Comparison of ENCODE assay signal across 23 cellular contexts in genomic region chr1:65440915-65441314, GRCh38.
"Had no signal": no experiment of that assay in that cellular context is flagged by ENCODE, and none has a peak within 500 bp of the region (broad histone marks: within the 10 kb centered on the region; RNA-seq: fewer than 3 reads in every experiment).

No MANE protein-coding gene starts in this region.

- H3K9me3 ChIP-seq: adrenal gland, right atrium auricular region, tibial artery had no signal

- H3K4me1 Mint-ChIP-seq: activated CD4-positive, alpha-beta T cell treated with anti-CD3 and anti-CD28 coated beads for 36 hours; stimulated activated naive B cell treated with anti-CD40 and anti-IgM and Interleukin-4, amounts not matched to agents 10 μg/mL and 1 μg/mL and 100 μg/mL, for 72 hours had no signal

- H3K9me3 Mint-ChIP-seq: activated CD4-positive, alpha-beta memory T cell treated with anti-CD3 and anti-CD28 coated beads for 36 hours; activated T-cell treated with anti-CD3 and anti-CD28 coated beads, Interleukin-2, amount 50 U/mL, for 4 hours; dendritic cell treated with granulocyte-macrophage colony-stimulating factor and Interleukin-4, amounts not matched to agents 40 ng/mL and 50 ng/mL, for 4 days; effector memory CD8-positive, alpha-beta T cell; stimulated activated naive B cell treated with anti-CD40 and anti-IgM and Interleukin-4, amounts not matched to agents 10 μg/mL and 1 μg/mL and 100 μg/mL, for 72 hours had no signal

- H3K27ac Mint-ChIP-seq: activated CD4-positive, alpha-beta memory T cell treated with anti-CD3 and anti-CD28 coated beads for 36 hours; activated CD4-positive, alpha-beta T cell treated with anti-CD3 and anti-CD28 coated beads for 36 hours; dendritic cell treated with granulocyte-macrophage colony-stimulating factor and Interleukin-4, amounts not matched to agents 40 ng/mL and 50 ng/mL, for 4 days; nephron; progenitor cell of endocrine pancreas; stimulated activated naive B cell treated with anti-CD40 and anti-IgM and Interleukin-4, amounts not matched to agents 10 μg/mL and 1 μg/mL and 100 μg/mL, for 72 hours had no signal

- H3K4me1 ChIP-seq: right atrium auricular region had no signal

- H3K36me3 Mint-ChIP-seq: activated CD4-positive, alpha-beta memory T cell treated with anti-CD3 and anti-CD28 coated beads for 36 hours had no signal

- DNase-seq: activated CD4-positive, alpha-beta memory T cell treated with anti-CD3 and anti-CD28 coated beads for 36 hours; activated CD4-positive, alpha-beta T cell treated with anti-CD3 and anti-CD28 coated beads for 36 hours; activated effector memory CD4-positive, alpha-beta T cell treated with Interleukin-2 at 50 U/mL for 16 hours; activated naive CD4-positive, alpha-beta T cell treated with anti-CD3 and anti-CD28 coated beads, Interleukin-2, amount 50 U/mL, for 16 hours; activated T-cell treated with anti-CD3 and anti-CD28 coated beads, Interleukin-2, amount 50 U/mL, for 4 hours; adrenal gland; brain microvascular endothelial cell; cerebellar nuclear complex; effector memory CD8-positive, alpha-beta T cell; hypothalamus; left ventricle myocardium superior; mesendoderm; occipital lobe; stimulated activated CD4-positive, alpha-beta T cell treated with anti-CD3 and anti-CD28 coated beads, Interleukin-15, amount 100 ng/mL, for 24 hours; stimulated activated CD4-positive, alpha-beta T cell treated with anti-CD3 and anti-CD28 coated beads, Interleukin-4, amount 100 ng/mL, for 1 hour; stimulated activated naive B cell treated with anti-CD40 and anti-IgM and Interleukin-4, amounts not matched to agents 10 μg/mL and 1 μg/mL and 100 μg/mL, for 72 hours; T-helper 17 cell; tibial artery had no signal

- H3K27ac ChIP-seq: adrenal gland, brain microvascular endothelial cell, right atrium auricular region, skin epidermis, tibial artery had no signal

- H3K4me3 ChIP-seq: adrenal gland, right atrium auricular region, skin epidermis, tibial artery had no signal

- H3K4me3 Mint-ChIP-seq: activated CD4-positive, alpha-beta memory T cell treated with anti-CD3 and anti-CD28 coated beads for 36 hours; activated CD4-positive, alpha-beta T cell treated with anti-CD3 and anti-CD28 coated beads for 36 hours; activated T-cell treated with anti-CD3 and anti-CD28 coated beads, Interleukin-2, amount 50 U/mL, for 4 hours; dendritic cell treated with granulocyte-macrophage colony-stimulating factor and Interleukin-4, amounts not matched to agents 40 ng/mL and 50 ng/mL, for 4 days; effector memory CD8-positive, alpha-beta T cell; nephron; stimulated activated naive B cell treated with anti-CD40 and anti-IgM and Interleukin-4, amounts not matched to agents 10 μg/mL and 1 μg/mL and 100 μg/mL, for 72 hours; T-helper 17 cell had no signal

- H3K36me3 ChIP-seq: adrenal gland, brain microvascular endothelial cell, right atrium auricular region, tibial artery had no signal

- H3K27me3 ChIP-seq: adrenal gland, brain microvascular endothelial cell, right atrium auricular region, tibial artery had no signal

- H3K27me3 Mint-ChIP-seq: activated CD4-positive, alpha-beta memory T cell treated with anti-CD3 and anti-CD28 coated beads for 36 hours; activated CD4-positive, alpha-beta T cell treated with anti-CD3 and anti-CD28 coated beads for 36 hours; dendritic cell treated with granulocyte-macrophage colony-stimulating factor and Interleukin-4, amounts not matched to agents 40 ng/mL and 50 ng/mL, for 4 days; effector memory CD8-positive, alpha-beta T cell; progenitor cell of endocrine pancreas; stimulated activated naive B cell treated with anti-CD40 and anti-IgM and Interleukin-4, amounts not matched to agents 10 μg/mL and 1 μg/mL and 100 μg/mL, for 72 hours; T-helper 17 cell had no signal
